ENCODE assay signal across 28 cellular contexts in genomic region chr4:2630556-2631273, GRCh38.
DNase-seq lines count a peak whose midpoint lies in the region; ATAC-seq, FAIRE-seq and TF ChIP-seq lines count a peak whose summit lies in the region.
"Had no signal": no experiment of that assay in that cellular context is flagged by ENCODE, and none has a peak within 500 bp of the region (broad histone marks: within the 10 kb centered on the region; RNA-seq: fewer than 3 reads in every experiment).

No MANE protein-coding gene starts in this region.

- H3K36me3 Mint-ChIP-seq in activated CD4-positive, alpha-beta T cell treated with anti-CD3 and anti-CD28 coated beads for 36 hours (ENCODE audit: low read depth): peaks cover 22% of the 10 kb centered on the region
- peaks cover 28% of the 10 kb centered on the region for H3K36me3 Mint-ChIP-seq in activated CD4-positive, alpha-beta T cell treated with anti-CD3 and anti-CD28 coated beads, Interleukin-2, amount 10 ng/mL, durations not matched to agents 24 days and 14 days (ENCODE audit: low read depth)
- peaks cover 54% of the 10 kb centered on the region for H3K36me3 Mint-ChIP-seq in nephron progenitor cell (ENCODE audit: low read depth)

- TF ChIP-seq RAD21 in K562 (CRISPR knock-in tag; conservative IDR thresholded peaks at IDR 0.05 in 1 of 2, IDR thresholded peaks at IDR 0.05 in 1 of 2): peak in 1 of 2 experiments; percentile 24; a peak in 2 of 4 replicates

- H3K9me3 Mint-ChIP-seq in activated CD4-positive, alpha-beta T cell treated with anti-CD3 and anti-CD28 coated beads for 36 hours (ENCODE audit: low read depth): no peaks in the 10 kb centered on the region
- H3K9me3 Mint-ChIP-seq in activated CD4-positive, alpha-beta T cell treated with anti-CD3 and anti-CD28 coated beads, Interleukin-2, amount 10 ng/mL, durations not matched to agents 24 days and 14 days: no peaks in the 10 kb centered on the region
- H3K9me3 Mint-ChIP-seq in nephron progenitor cell: no peaks in the 10 kb centered on the region
- H3K9me3 Mint-ChIP-seq: T-helper 1 cell treated with Interleukin-12 subunit alpha and Interleukin-12 subunit beta and Interleukin-4 antibody, amounts not matched to agents 30 μg/mL and 1 μg/mL, for 36 hours had no signal

- no peaks in the 10 kb centered on the region for H3K27me3 Mint-ChIP-seq in activated CD4-positive, alpha-beta T cell treated with anti-CD3 and anti-CD28 coated beads for 36 hours
- no peaks in the 10 kb centered on the region for H3K27me3 Mint-ChIP-seq in activated CD4-positive, alpha-beta T cell treated with anti-CD3 and anti-CD28 coated beads, Interleukin-2, amount 10 ng/mL, durations not matched to agents 24 days and 14 days
- H3K27me3 Mint-ChIP-seq in nephron progenitor cell (ENCODE audit: low read depth, poor library complexity): no peaks in the 10 kb centered on the region

- no peaks in the 10 kb centered on the region for H3K4me1 Mint-ChIP-seq in activated CD4-positive, alpha-beta T cell treated with anti-CD3 and anti-CD28 coated beads for 36 hours
- H3K4me1 Mint-ChIP-seq in activated CD4-positive, alpha-beta T cell treated with anti-CD3 and anti-CD28 coated beads, Interleukin-2, amount 10 ng/mL, durations not matched to agents 24 days and 14 days: no peaks in the 10 kb centered on the region
- no peaks in the 10 kb centered on the region for H3K4me1 Mint-ChIP-seq in nephron progenitor cell

- H3K27ac Mint-ChIP-seq in activated CD4-positive, alpha-beta T cell treated with anti-CD3 and anti-CD28 coated beads for 36 hours: no peak overlapping the region
- no peak overlapping the region for H3K27ac Mint-ChIP-seq in activated CD4-positive, alpha-beta T cell treated with anti-CD3 and anti-CD28 coated beads, Interleukin-2, amount 10 ng/mL, durations not matched to agents 24 days and 14 days
- peak overlapping the region; percentile 78 for H3K27ac Mint-ChIP-seq in nephron progenitor cell
- H3K27ac Mint-ChIP-seq: T-helper 1 cell treated with Interleukin-12 subunit alpha and Interleukin-12 subunit beta and Interleukin-4 antibody, amounts not matched to agents 30 μg/mL and 1 μg/mL, for 36 hours had no signal

- no peaks in the 10 kb centered on the region; the same call in 2 of the 3 replicates for H3K79me2 ChIP-seq in K562 (ENCODE audit: control insufficient read depth, insufficient read depth, low read length)

- POLR2A ChIA-PET in activated CD4-positive, alpha-beta T cell treated with anti-CD3 and anti-CD28 coated beads for 36 hours (lab: Charles Lee): no interaction called here
- POLR2A ChIA-PET in HEK293 (lab: Yijun Ruan, JAX): no interaction called here
- POLR2A ChIA-PET in K562 (lab: Yijun Ruan, JAX): interaction anchor here (0.5 kb wide), 1 partner anchor 67 kb away, joined by 3 read pairs; no protein-coding TSS in a partner anchor

- H3K9ac ChIP-seq in K562 (ENCODE audit: insufficient read depth in 1 of 2, low read depth in 2 of 2, low read length in 2 of 2): no peak overlapping the region; a peak in 1 of 4 replicates
- H3K9ac ChIP-seq: GM23248 had no signal

- H3K4me3 ChIP-seq in HEK293 (ENCODE audit: low read depth, low read length) (no peak overlapping the region), K562 (no peak overlapping the region)
- H3K4me3 ChIP-seq: breast epithelium, GM23248, Peyer's patch, spleen, tibial nerve had no signal

- no TSS peak for BruUV-seq in K562 (replicated peaks; lab: Mats Ljungman, UMichigan)

- no peak for TF ChIP-seq POLR2A in K562 (conservative IDR thresholded peaks at IDR 0.05)

- H3K27me3 ChIP-seq in K562 (ENCODE audit: control insufficient read depth in 2 of 2, insufficient read depth in 2 of 2, low read length in 2 of 2): no peaks in the 10 kb centered on the region
- H3K27me3 ChIP-seq: breast epithelium, Peyer's patch, spleen, tibial nerve had no signal

- ATAC-seq in activated CD4-positive, alpha-beta T cell treated with anti-CD3 and anti-CD28 coated beads for 36 hours: no peak
- no peak; the same call in 1 of the 3 replicates for ATAC-seq in K562
- no peak for ATAC-seq in HG03442 (IDR thresholded peaks at IDR 0.05; ENCODE audit: unreplicated experiment)
- ATAC-seq in HG02970 (IDR thresholded peaks at IDR 0.05; ENCODE audit: low FRiP score, unreplicated experiment): no peak

- in situ Hi-C loops in K562 (cut with MboI): no loop called here

- no peak overlapping the region for H3K4me2 ChIP-seq in K562 (ENCODE audit: insufficient read depth, low read length)

- no peak for TF ChIP-seq EP300 in K562 (IDR thresholded peaks at IDR 0.05; ENCODE audit: low read length)

- no peaks in the 10 kb centered on the region for H4K20me1 ChIP-seq in K562 (replicated peaks; ENCODE audit: control insufficient read depth, insufficient read depth, low read length)

- CTCF ChIA-PET in activated CD4-positive, alpha-beta T cell treated with anti-CD3 and anti-CD28 coated beads for 36 hours (lab: Charles Lee): interaction anchor here (1.0 to 1.2 kb wide), 2 partner anchors 15 to 17 kb away, joined by 3 to 4 read pairs; no protein-coding TSS in a partner anchor
- CTCF ChIA-PET in HEK293 (lab: Yijun Ruan, JAX) (no interaction called here), K562 (lab: Yijun Ruan, JAX; ENCODE audit: low intra/inter-chr PET ratio) (no interaction called here)

- FAIRE-seq in K562 (lab: Jason Lieb, UNC): no peak

- H3K27ac ChIP-seq in HEK293 (ENCODE audit: extremely low read depth, low read depth, low read length): no peak overlapping the region
- H3K27ac ChIP-seq in K562 (ENCODE audit: extremely low read depth, low read depth, low read length): no peak overlapping the region
- H3K27ac ChIP-seq: breast epithelium, GM23248, Peyer's patch, spleen, tibial nerve had no signal

- no peak overlapping the region for H3K4me3 Mint-ChIP-seq in activated CD4-positive, alpha-beta T cell treated with anti-CD3 and anti-CD28 coated beads for 36 hours
- no peak overlapping the region for H3K4me3 Mint-ChIP-seq in activated CD4-positive, alpha-beta T cell treated with anti-CD3 and anti-CD28 coated beads, Interleukin-2, amount 10 ng/mL, durations not matched to agents 24 days and 14 days
- H3K4me3 Mint-ChIP-seq in nephron progenitor cell: no peak overlapping the region
- H3K4me3 Mint-ChIP-seq: T-helper 1 cell treated with Interleukin-12 subunit alpha and Interleukin-12 subunit beta and Interleukin-4 antibody, amounts not matched to agents 30 μg/mL and 1 μg/mL, for 36 hours had no signal

- peak; percentile 23 for DNase-seq in activated CD4-positive, alpha-beta T cell treated with anti-CD3 and anti-CD28 coated beads for 36 hours
- DNase-seq in activated CD4-positive, alpha-beta T cell treated with anti-CD3 and anti-CD28 coated beads, Interleukin-2, amount 10 ng/mL, durations not matched to agents 24 days and 14 days: no peak
- DNase-seq in K562 (ENCODE audit: extremely low read depth in 1 of 4, low spot score in 3 of 4) (no peak), nephron progenitor cell (no peak), DMS79 treated with DMSO at 0.1 percent for 48 hours (lab: John Stamatoyannopoulos, UW) (no peak)
- DNase-seq: 8988T; activated CD4-positive, alpha-beta T cell treated with anti-CD3 and anti-CD28 coated beads, Interleukin-2, amount 50 U/mL, for 1 hour; activated naive CD4-positive, alpha-beta T cell; activated T-cell treated with anti-CD3 and anti-CD28 coated beads for 4 hours; AML-193; DMS79; GM23248; kidney glomerular epithelial cell; NCI-H1105 treated with DMSO at 0.1 percent for 48 hours; NCI-H2107; NCI-H446 treated with DMSO at 0.1 percent for 48 hours; NK-92 treated with Interleukin-12 subunit alpha and Interleukin-12 subunit beta, amount 100 ng/mL, for 24 hours; occipital lobe; spleen; stimulated activated CD4-positive, alpha-beta T cell treated with anti-CD3 and anti-CD28 coated beads, Interleukin-4, amount 100 ng/mL, for 24 hours; stimulated activated naive CD4-positive, alpha-beta T cell treated with Interleukin-2 at 50 U/mL for 16 hours had no signal

- intact Hi-C loops in activated CD4-positive, alpha-beta T cell treated with anti-CD3 and anti-CD28 coated beads for 36 hours (cut with DNase I, micrococcal nuclease): no loop called here
- intact Hi-C loops in activated CD4-positive, alpha-beta T cell treated with anti-CD3 and anti-CD28 coated beads, Interleukin-2, amount 10 ng/mL, durations not matched to agents 24 days and 14 days (cut with micrococcal nuclease): no loop called here
- intact Hi-C loops in K562 (cut with micrococcal nuclease): no loop called here

- H3K9me1 ChIP-seq in K562 (ENCODE audit: control insufficient read depth, insufficient read depth, low read length): no peaks in the 10 kb centered on the region

- TF ChIP-seq CTCF in HEK293 (tag by site-specific recombination; IDR thresholded peaks at IDR 0.05): no peak
- TF ChIP-seq CTCF in K562 (IDR thresholded peaks at IDR 0.05 in 2 of 3, conservative IDR thresholded peaks at IDR 0.05 in 1 of 3; ENCODE audit: insufficient read depth in 2 of 3, low read depth in 1 of 3, low read length in 3 of 3): peak in 2 of 3 experiments; percentile 29 to 67; a peak in 4 of 6 replicates
- no peak for TF ChIP-seq CTCF in nephron progenitor cell (IDR thresholded peaks at IDR 0.05)

- H2AFZ ChIP-seq in K562 (ENCODE audit: low read depth, low read length): no peak overlapping the region
- H2AFZ ChIP-seq: GM23248 had no signal

- H3K36me3 ChIP-seq in HEK293 (ENCODE audit: control insufficient read depth in 2 of 2, insufficient read depth in 1 of 2, low read length in 2 of 2): peaks cover 4 to 78% of the 10 kb centered on the region in 2 experiments
- H3K36me3 ChIP-seq in K562 (ENCODE audit: control insufficient read depth, insufficient read depth, low read length): peaks cover 70% of the 10 kb centered on the region

- 96% methylated on average over 23 of the region's 24 CpGs for WGBS in K562 (ENCODE audit: insufficient coverage, low coverage, missing lambda C conversion rate)

- H3K9me3 ChIP-seq in HEK293 (ENCODE audit: control insufficient read depth, insufficient read depth, low read depth, low read length) (no peaks in the 10 kb centered on the region), K562 (replicated peaks; ENCODE audit: control insufficient read depth, insufficient read depth, low read depth, low read length) (no peaks in the 10 kb centered on the region)
- H3K9me3 ChIP-seq: breast epithelium, Peyer's patch, spleen, tibial nerve had no signal

- H3K4me1 ChIP-seq in HEK293 (ENCODE audit: control insufficient read depth, insufficient read depth, low read length): no peaks in the 10 kb centered on the region
- peaks cover 0 to 3% of the 10 kb centered on the region in 2 experiments; a peak in 1 of 5 replicates for H3K4me1 ChIP-seq in K562 (replicated peaks in 1 of 2; ENCODE audit: control insufficient read depth in 2 of 2, insufficient read depth in 2 of 2, low read length in 2 of 2)
- H3K4me1 ChIP-seq: breast epithelium, Peyer's patch, spleen, tibial nerve had no signal

TF ChIP-seq in HEK293, 187 proteins besides CTCF, POLR2A, EP300 and RAD21 (continues in another document):
- TF ChIP-seq SCRT2 (tag by site-specific recombination; IDR thresholded peaks at IDR 0.05): 0 out of 2 replicates have a peak, but pooled peaks have one; percentile 24

TF ChIP-seq in K562, 482 proteins besides CTCF, POLR2A, EP300 and RAD21 (continues in another document):
- no peak for TF ChIP-seq SREBF1 (IDR thresholded peaks at IDR 0.05; ENCODE audit: borderline replicate concordance, low read depth, low read length)

Comparison
In these comparisons a context has a peak if more than half of its experiments do, and no peak if none do; other contexts are left out.
1. CTCF ChIP-seq: peak in K562 (2 of 3); none in HEK293 (single experiment) and nephron progenitor cell (single experiment).